11 cellular contexts compared by ENCODE assay signal in the genomic region with DNA sequence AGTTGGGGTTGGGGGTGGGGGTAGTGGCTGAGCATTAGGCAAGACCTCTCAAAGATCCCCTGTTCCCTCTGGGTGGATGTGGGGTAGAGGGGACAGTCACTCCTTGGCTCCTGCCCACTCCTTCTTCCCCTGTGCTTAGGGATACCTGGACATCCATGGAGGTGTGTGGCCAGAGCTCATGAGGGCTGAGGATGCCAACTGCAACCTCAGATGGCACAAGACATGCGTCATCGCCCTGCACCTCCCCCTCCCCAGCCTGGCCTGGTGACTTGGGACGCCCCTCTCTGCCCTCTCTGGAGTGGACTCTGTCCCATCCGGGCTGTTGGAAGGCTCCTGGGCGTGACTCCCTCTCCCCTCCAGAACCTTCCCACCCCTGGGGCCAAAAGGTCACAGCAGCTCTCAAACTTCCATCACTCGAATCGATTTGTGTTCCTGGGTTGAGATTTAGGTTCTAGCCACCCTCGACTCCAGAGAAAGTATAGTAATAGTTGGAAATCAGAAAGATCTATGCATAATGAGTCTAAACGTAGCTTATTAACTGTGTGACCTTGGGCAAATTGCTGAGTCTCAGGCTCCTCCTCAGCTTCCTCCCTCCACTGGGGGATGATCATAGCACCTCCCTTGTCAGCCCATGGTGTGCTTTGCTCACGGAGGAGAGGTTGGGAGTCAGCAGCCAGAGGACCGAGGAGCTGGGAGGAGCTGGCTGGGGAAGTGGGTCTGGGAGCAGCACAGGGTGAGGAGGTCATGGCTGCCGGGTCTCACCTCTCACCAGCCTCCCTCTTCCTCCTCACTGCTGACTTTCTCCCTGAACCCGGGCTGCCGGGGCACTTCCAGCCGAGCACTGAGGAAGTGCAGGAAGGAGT. TPM values are rescaled to one million over a fixed set of nuclear protein-coding genes. Genes with fewer than 3 reads are reported as not detected.
A peak's percentile ranks its signal among the peaks of the same experiment; 100 is the strongest.
DNase-seq lines count a peak whose midpoint lies in the region; ATAC-seq, FAIRE-seq and TF ChIP-seq lines count a peak whose summit lies in the region.
"Had no signal": no experiment of that assay in that cellular context is flagged by ENCODE, and none has a peak within 500 bp of the region (broad histone marks: within the 10 kb centered on the region; RNA-seq: fewer than 3 reads in every experiment).

No MANE protein-coding gene starts in this region.

- H3K4me2 ChIP-seq in HepG2 (ENCODE audit: low read depth, low read length): peak overlapping the region; percentile 18; the same call in 1 of the 2 replicates

- H3K4me1 Mint-ChIP-seq in activated naive CD4-positive, alpha-beta T cell treated with anti-CD3 and anti-CD28 coated beads for 36 hours (ENCODE audit: low read depth): peaks cover 75% of the 10 kb centered on the region
- H3K4me1 Mint-ChIP-seq in activated CD4-positive, alpha-beta memory T cell treated with anti-CD3 and anti-CD28 coated beads for 36 hours (ENCODE audit: low read depth): peaks cover 67% of the 10 kb centered on the region
- peaks cover 20% of the 10 kb centered on the region for H3K4me1 Mint-ChIP-seq in type B pancreatic cell (ENCODE audit: unreplicated experiment)

- H3K36me3 ChIP-seq in HepG2 (replicated peaks in 1 of 2; ENCODE audit: control insufficient read depth in 1 of 2, insufficient read depth in 2 of 2, low read length in 2 of 2) (no peaks in the 10 kb centered on the region), vagina (no peaks in the 10 kb centered on the region)
- H3K36me3 ChIP-seq: SJSA1 had no signal

- in situ Hi-C loops in HepG2 (cut with HindIII; ENCODE audit: extremely low pct_ligation_motif_present, low pct_unique_long_range_greater_than_20kb): no loop called here

- no peaks in the 10 kb centered on the region for H3K79me2 ChIP-seq in HepG2 (ENCODE audit: insufficient read depth, low read length)

- H3K4me3 Mint-ChIP-seq in activated naive CD4-positive, alpha-beta T cell treated with anti-CD3 and anti-CD28 coated beads for 36 hours: peak overlapping the region; percentile 63
- H3K4me3 Mint-ChIP-seq in activated CD4-positive, alpha-beta memory T cell treated with anti-CD3 and anti-CD28 coated beads for 36 hours: peak overlapping the region; percentile 89
- no peak overlapping the region for H3K4me3 Mint-ChIP-seq in type B pancreatic cell

- peaks cover 23% of the 10 kb centered on the region for H3K36me3 Mint-ChIP-seq in activated naive CD4-positive, alpha-beta T cell treated with anti-CD3 and anti-CD28 coated beads for 36 hours (ENCODE audit: low read depth)
- peaks cover 23% of the 10 kb centered on the region for H3K36me3 Mint-ChIP-seq in activated CD4-positive, alpha-beta memory T cell treated with anti-CD3 and anti-CD28 coated beads for 36 hours
- no peaks in the 10 kb centered on the region for H3K36me3 Mint-ChIP-seq in type B pancreatic cell

- TF ChIP-seq CTCF in HepG2 (CRISPR knock-in tag; IDR thresholded peaks at IDR 0.05): no peak
- TF ChIP-seq CTCF in vagina (IDR thresholded peaks at IDR 0.05): no peak
- TF ChIP-seq CTCF in type B pancreatic cell (conservative IDR thresholded peaks at IDR 0.05): no peak

- no peaks in the 10 kb centered on the region for H3K9me3 Mint-ChIP-seq in activated naive CD4-positive, alpha-beta T cell treated with anti-CD3 and anti-CD28 coated beads for 36 hours
- H3K9me3 Mint-ChIP-seq in activated CD4-positive, alpha-beta memory T cell treated with anti-CD3 and anti-CD28 coated beads for 36 hours: no peaks in the 10 kb centered on the region
- no peaks in the 10 kb centered on the region for H3K9me3 Mint-ChIP-seq in type B pancreatic cell

- no peak overlapping the region for H3K9ac ChIP-seq in HepG2 (ENCODE audit: insufficient read depth, low read depth, low read length)

- H3K27me3 ChIP-seq in HepG2 (ENCODE audit: control insufficient read depth in 1 of 2, insufficient read depth in 2 of 2, low read length in 2 of 2) (peaks cover 7 to 74% of the 10 kb centered on the region in 2 experiments), vagina (no peaks in the 10 kb centered on the region)
- H3K27me3 ChIP-seq: SJSA1 had no signal

- POLR2A ChIA-PET in activated CD4-positive, alpha-beta memory T cell treated with anti-CD3 and anti-CD28 coated beads for 36 hours (lab: Charles Lee): interaction anchor here (0.5 to 5.6 kb wide), 5 partner anchors 9 to 345 kb away, joined by 3 to 57 read pairs (median 3); a partner anchor contains a TSS
- POLR2A ChIA-PET in HepG2 (lab: Yijun Ruan, JAX): no interaction called here

- WGBS in HepG2 (ENCODE audit: low lambda C conversion rate): 2% methylated on average over 13 of the region's 15 CpGs

- peak overlapping the region; percentile 78 for H3K27ac Mint-ChIP-seq in activated naive CD4-positive, alpha-beta T cell treated with anti-CD3 and anti-CD28 coated beads for 36 hours
- H3K27ac Mint-ChIP-seq in activated CD4-positive, alpha-beta memory T cell treated with anti-CD3 and anti-CD28 coated beads for 36 hours: peak overlapping the region; percentile 97
- H3K27ac Mint-ChIP-seq in type B pancreatic cell: no peak overlapping the region

- no peaks in the 10 kb centered on the region for H3K27me3 Mint-ChIP-seq in activated naive CD4-positive, alpha-beta T cell treated with anti-CD3 and anti-CD28 coated beads for 36 hours (ENCODE audit: low read depth)
- no peaks in the 10 kb centered on the region for H3K27me3 Mint-ChIP-seq in activated CD4-positive, alpha-beta memory T cell treated with anti-CD3 and anti-CD28 coated beads for 36 hours
- H3K27me3 Mint-ChIP-seq in type B pancreatic cell: no peaks in the 10 kb centered on the region

- H3K4me3 ChIP-seq in HepG2 (replicated peaks in 1 of 3; ENCODE audit: insufficient read depth in 1 of 3, low read depth in 2 of 3, low read length in 3 of 3) (no peak overlapping the region), vagina (no peak overlapping the region)
- H3K4me3 ChIP-seq: SJSA1 had no signal

- H3K9me3 ChIP-seq in HepG2 (ENCODE audit: low read length): no peaks in the 10 kb centered on the region
- H3K9me3 ChIP-seq in vagina: no peaks in the 10 kb centered on the region
- H3K9me3 ChIP-seq: SJSA1 had no signal

- FAIRE-seq in HepG2 (lab: Jason Lieb, UNC): peak; percentile 4

- BruUV-seq in HepG2 (replicated peaks; lab: Mats Ljungman, UMichigan): no TSS peak

- H2AFZ ChIP-seq in HepG2 (ENCODE audit: low read length): no peak overlapping the region

- TF ChIP-seq POLR2A in HepG2 (IDR thresholded peaks at IDR 0.05; ENCODE audit: insufficient read depth in 1 of 2, low read depth in 2 of 2, low read length in 2 of 2) (no peak), vagina (IDR thresholded peaks at IDR 0.05) (no peak), GM18505 (IDR thresholded peaks at IDR 0.05; ENCODE audit: borderline replicate concordance, extremely low read depth, insufficient read depth, insufficient read length) (no peak)

- peak; percentile 9; the same call in 2 of the 3 replicates for ATAC-seq in HepG2
- ATAC-seq in GM18505 (IDR thresholded peaks at IDR 0.05; ENCODE audit: unreplicated experiment): no peak
- ATAC-seq in HG02973 (IDR thresholded peaks at IDR 0.05; ENCODE audit: unreplicated experiment): no peak

- no peaks in the 10 kb centered on the region for H4K20me1 ChIP-seq in HepG2 (ENCODE audit: insufficient read depth, low read length)

- CTCF ChIA-PET in activated naive CD4-positive, alpha-beta T cell treated with anti-CD3 and anti-CD28 coated beads for 36 hours (lab: Charles Lee): interaction anchor here (0.6 to 2.5 kb wide), 7 partner anchors 8 to 30 kb away, joined by 3 to 10 read pairs (median 3); no protein-coding TSS in a partner anchor
- CTCF ChIA-PET in activated CD4-positive, alpha-beta memory T cell treated with anti-CD3 and anti-CD28 coated beads for 36 hours (lab: Charles Lee): interaction anchor here (0.7 to 5.0 kb wide), 10 partner anchors 8 to 267 kb away, joined by 3 to 50 read pairs (median 5); a partner anchor contains a TSS
- CTCF ChIA-PET in HepG2 (lab: Yijun Ruan, JAX; ENCODE audit: low intra/inter-chr PET ratio, low total read pairs): no interaction called here

- H3K27ac ChIP-seq in HepG2 (ENCODE audit: extremely low read length, insufficient read depth, low read length): no peak overlapping the region
- peak overlapping the region; percentile 36 for H3K27ac ChIP-seq in vagina
- H3K27ac ChIP-seq: epithelial cell of prostate, SJSA1 had no signal

- TF ChIP-seq RAD21 in HepG2 (CRISPR knock-in tag; IDR thresholded peaks at IDR 0.05): no peak

- TF ChIP-seq EP300 in HepG2 (IDR thresholded peaks at IDR 0.05; ENCODE audit: low read depth in 2 of 2, low read length in 2 of 2) (no peak), HepG2 (CRISPR knock-in tag; IDR thresholded peaks at IDR 0.05; ENCODE audit: borderline replicate concordance) (no peak)

- intact Hi-C loops in activated naive CD4-positive, alpha-beta T cell treated with anti-CD3 and anti-CD28 coated beads for 36 hours (cut with micrococcal nuclease): loop anchor here (5.0 kb wide), 1 partner anchor 645 kb away; a partner anchor contains a TSS
- intact Hi-C loops in activated CD4-positive, alpha-beta memory T cell treated with anti-CD3 and anti-CD28 coated beads for 36 hours (cut with micrococcal nuclease): loop anchor here (5.0 to 10.0 kb wide), 2 partner anchors 650 to 722 kb away; a partner anchor contains a TSS
- intact Hi-C loops in HepG2 (cut with micrococcal nuclease; ENCODE audit: unreplicated experiment): no loop called here
- intact Hi-C loops in vagina (cut with DNase I): no loop called here

- peak; percentile 53 for DNase-seq in activated naive CD4-positive, alpha-beta T cell treated with anti-CD3 and anti-CD28 coated beads for 36 hours
- DNase-seq in activated naive CD4-positive, alpha-beta T cell treated with anti-CD3 and anti-CD28 coated beads, Interleukin-2, amount 50 U/mL, for 16 hours: no peak
- DNase-seq in activated CD4-positive, alpha-beta memory T cell treated with anti-CD3 and anti-CD28 coated beads for 36 hours: peak; percentile 65
- DNase-seq in HepG2 (ENCODE audit: low spot score) (no peak), vagina (ENCODE audit: extremely low spot score in 2 of 2) (no peak), type B pancreatic cell (ENCODE audit: extremely low spot score, unreplicated experiment) (no peak)
- DNase-seq: NCI-H2029 had no signal

- H3K4me1 ChIP-seq in HepG2 (ENCODE audit: insufficient read depth, low read length): peaks cover 25% of the 10 kb centered on the region
- H3K4me1 ChIP-seq in vagina: peaks cover 17% of the 10 kb centered on the region

RNA-seq across cellular contexts. Expression of a gene that starts 2.2 kb away (rescaled TPM):
- total RNA-seq in activated naive CD4-positive, alpha-beta T cell treated with anti-CD3 and anti-CD28 coated beads for 36 hours: 100 to 1,000 TPM; 112 to 119 TPM
- total RNA-seq in activated CD4-positive, alpha-beta memory T cell treated with anti-CD3 and anti-CD28 coated beads for 36 hours: 100 to 1,000 TPM; 197 to 199 TPM
- not detected in 2 replicates for total RNA-seq in HepG2 (2016; rRNA removed; fragmentation: Illumina TruSeq; extraction: Trizol)
- 0.18 TPM in 1 of 2 replicates, not detected in the other for total RNA-seq in HepG2 (2016; cell fraction: cytosol; rRNA removed; fragmentation: Illumina TruSeq; extraction: Trizol; ENCODE audit: low read depth)
- not detected in 2 replicates for total RNA-seq in HepG2 (2016; cell fraction: insoluble cytoplasmic fraction; rRNA removed; fragmentation: Illumina TruSeq; extraction: Trizol)
- not detected in 2 replicates for total RNA-seq in HepG2 (2016; cell fraction: membrane; rRNA removed; fragmentation: Illumina TruSeq; extraction: Trizol)
- not detected in 2 replicates for total RNA-seq in HepG2 (2016; cell fraction: nucleus; rRNA removed; fragmentation: Illumina TruSeq; extraction: Trizol)
- 0.05 TPM in 1 of 2 replicates, not detected in the other for polyA plus RNA-seq in HepG2 (2011; rRNA removed)
- polyA plus RNA-seq in HepG2 (2011; cell fraction: cytosol; rRNA removed): 0.12 and 0.15 TPM in 2 replicates
- 0.05 TPM in 1 of 2 replicates, not detected in the other for polyA plus RNA-seq in HepG2 (2011; cell fraction: nucleus; rRNA removed)
- polyA plus RNA-seq in HepG2 (2012): not detected in 2 replicates
- 0.06 and 0.08 TPM in 2 replicates for polyA plus RNA-seq in HepG2 (2016; cell fraction: cytosol; fragmentation: Illumina TruSeq; extraction: Trizol; ENCODE audit: low read depth)
- polyA plus RNA-seq in HepG2 (2016; cell fraction: insoluble cytoplasmic fraction; fragmentation: Illumina TruSeq; extraction: Trizol; ENCODE audit: low read depth): not detected in 2 replicates
- not detected in 2 replicates for polyA plus RNA-seq in HepG2 (2016; cell fraction: membrane; fragmentation: Illumina TruSeq; extraction: Trizol; ENCODE audit: low read depth)
- polyA plus RNA-seq in HepG2 (2016; cell fraction: nucleus; fragmentation: Illumina TruSeq; extraction: Trizol; ENCODE audit: insufficient read depth, low read depth): not detected in 2 replicates
- 0.12 and 1.5 TPM in 2 replicates for polyA minus RNA-seq in HepG2 (2011; rRNA and poly(A)+ RNA removed; ENCODE audit: low replicate concordance)
- polyA minus RNA-seq in HepG2 (2011; cell fraction: cytosol; rRNA and poly(A)+ RNA removed): not detected in 2 replicates
- polyA minus RNA-seq in HepG2 (2011; cell fraction: nucleus; rRNA and poly(A)+ RNA removed): not detected in 2 replicates
- 7.9 TPM for total RNA-seq in vagina
- total RNA-seq in type B pancreatic cell (ENCODE audit: low replicate concordance): 0.29 TPM in 1 of 2 replicates, not detected in the other
- total RNA-seq: SJSA1 had no signal

RNA-seq across cellular contexts. Expression of a gene that starts 18.1 kb away (rescaled TPM):
- 10 to 100 TPM; 28.1 to 30.6 TPM for total RNA-seq in activated naive CD4-positive, alpha-beta T cell treated with anti-CD3 and anti-CD28 coated beads for 36 hours
- total RNA-seq in activated CD4-positive, alpha-beta memory T cell treated with anti-CD3 and anti-CD28 coated beads for 36 hours: 10 to 100 TPM; 38.2 to 40.4 TPM
- total RNA-seq in HepG2 (2016; rRNA removed; fragmentation: Illumina TruSeq; extraction: Trizol) (2.2 and 2.7 TPM in 2 replicates), vagina (25.5 TPM), type B pancreatic cell (ENCODE audit: low replicate concordance) (58.6 and 69.1 TPM in 2 replicates)
- total RNA-seq in HepG2 (2016; cell fraction: cytosol; rRNA removed; fragmentation: Illumina TruSeq; extraction: Trizol; ENCODE audit: low read depth): 1.4 and 1.7 TPM in 2 replicates
- total RNA-seq in HepG2 (2016; cell fraction: insoluble cytoplasmic fraction; rRNA removed; fragmentation: Illumina TruSeq; extraction: Trizol): 2.3 and 3.0 TPM in 2 replicates
- 2.9 and 3.5 TPM in 2 replicates for total RNA-seq in HepG2 (2016; cell fraction: membrane; rRNA removed; fragmentation: Illumina TruSeq; extraction: Trizol)
- total RNA-seq in HepG2 (2016; cell fraction: nucleus; rRNA removed; fragmentation: Illumina TruSeq; extraction: Trizol): 1.8 and 1.9 TPM in 2 replicates
- polyA plus RNA-seq in HepG2 (2011; rRNA removed): 18.8 and 23.4 TPM in 2 replicates
- polyA plus RNA-seq in HepG2 (2011; cell fraction: cytosol; rRNA removed): 16.2 and 20.4 TPM in 2 replicates
- polyA plus RNA-seq in HepG2 (2011; cell fraction: nucleus; rRNA removed): 14.8 and 15.5 TPM in 2 replicates
- 3.9 and 8.1 TPM in 2 replicates for polyA plus RNA-seq in HepG2 (2012)
- 1.6 and 2.1 TPM in 2 replicates for polyA plus RNA-seq in HepG2 (2016; cell fraction: cytosol; fragmentation: Illumina TruSeq; extraction: Trizol; ENCODE audit: low read depth)
- polyA plus RNA-seq in HepG2 (2016; cell fraction: insoluble cytoplasmic fraction; fragmentation: Illumina TruSeq; extraction: Trizol; ENCODE audit: low read depth): 2.6 and 2.8 TPM in 2 replicates
- polyA plus RNA-seq in HepG2 (2016; cell fraction: membrane; fragmentation: Illumina TruSeq; extraction: Trizol; ENCODE audit: low read depth): 1.9 and 2.2 TPM in 2 replicates
- 4.0 and 9.1 TPM in 2 replicates for polyA plus RNA-seq in HepG2 (2016; cell fraction: nucleus; fragmentation: Illumina TruSeq; extraction: Trizol; ENCODE audit: insufficient read depth, low read depth)
- 7.2 and 18.3 TPM in 2 replicates for polyA minus RNA-seq in HepG2 (2011; rRNA and poly(A)+ RNA removed; ENCODE audit: low replicate concordance)
- 10.6 and 11.2 TPM in 2 replicates for polyA minus RNA-seq in HepG2 (2011; cell fraction: cytosol; rRNA and poly(A)+ RNA removed)
- 5.2 and 6.1 TPM in 2 replicates for polyA minus RNA-seq in HepG2 (2011; cell fraction: nucleus; rRNA and poly(A)+ RNA removed)

RNA-seq across cellular contexts. Expression of a gene that starts 30.9 kb away (rescaled TPM):
- total RNA-seq in activated naive CD4-positive, alpha-beta T cell treated with anti-CD3 and anti-CD28 coated beads for 36 hours: under 1 TPM; 0.19 to 0.22 TPM
- total RNA-seq in activated CD4-positive, alpha-beta memory T cell treated with anti-CD3 and anti-CD28 coated beads for 36 hours: under 1 TPM; 0.05 to 0.10 TPM
- not detected in 2 replicates for total RNA-seq in HepG2 (2016; rRNA removed; fragmentation: Illumina TruSeq; extraction: Trizol)
- total RNA-seq in HepG2 (2016; cell fraction: cytosol; rRNA removed; fragmentation: Illumina TruSeq; extraction: Trizol; ENCODE audit: low read depth): not detected in 2 replicates
- total RNA-seq in HepG2 (2016; cell fraction: insoluble cytoplasmic fraction; rRNA removed; fragmentation: Illumina TruSeq; extraction: Trizol): 0.04 TPM in 1 of 2 replicates, not detected in the other
- total RNA-seq in HepG2 (2016; cell fraction: membrane; rRNA removed; fragmentation: Illumina TruSeq; extraction: Trizol): not detected in 2 replicates
- not detected in 2 replicates for total RNA-seq in HepG2 (2016; cell fraction: nucleus; rRNA removed; fragmentation: Illumina TruSeq; extraction: Trizol)
- polyA plus RNA-seq in HepG2 (2011; rRNA removed): 0.04 and 0.07 TPM in 2 replicates
- polyA plus RNA-seq in HepG2 (2011; cell fraction: cytosol; rRNA removed): 0.03 and 0.05 TPM in 2 replicates
- 0.14 and 0.19 TPM in 2 replicates for polyA plus RNA-seq in HepG2 (2011; cell fraction: nucleus; rRNA removed)
- not detected in 2 replicates for polyA plus RNA-seq in HepG2 (2012)
- 0.03 TPM in 1 of 2 replicates, not detected in the other for polyA plus RNA-seq in HepG2 (2016; cell fraction: cytosol; fragmentation: Illumina TruSeq; extraction: Trizol; ENCODE audit: low read depth)
- not detected in 2 replicates for polyA plus RNA-seq in HepG2 (2016; cell fraction: insoluble cytoplasmic fraction; fragmentation: Illumina TruSeq; extraction: Trizol; ENCODE audit: low read depth)
- not detected in 2 replicates for polyA plus RNA-seq in HepG2 (2016; cell fraction: membrane; fragmentation: Illumina TruSeq; extraction: Trizol; ENCODE audit: low read depth)
- not detected in 2 replicates for polyA plus RNA-seq in HepG2 (2016; cell fraction: nucleus; fragmentation: Illumina TruSeq; extraction: Trizol; ENCODE audit: insufficient read depth, low read depth)
- polyA minus RNA-seq in HepG2 (2011; rRNA and poly(A)+ RNA removed; ENCODE audit: low replicate concordance): 0.12 TPM in 1 of 2 replicates, not detected in the other
- not detected in 2 replicates for polyA minus RNA-seq in HepG2 (2011; cell fraction: cytosol; rRNA and poly(A)+ RNA removed)
- polyA minus RNA-seq in HepG2 (2011; cell fraction: nucleus; rRNA and poly(A)+ RNA removed): not detected in 2 replicates
- total RNA-seq in vagina: 6.6 TPM
- total RNA-seq in type B pancreatic cell (ENCODE audit: low replicate concordance): 2.8 and 6.9 TPM in 2 replicates
- total RNA-seq: SJSA1 had no signal

RNA-seq across cellular contexts. Expression of a gene that starts 39.9 kb away (rescaled TPM):
- total RNA-seq in activated naive CD4-positive, alpha-beta T cell treated with anti-CD3 and anti-CD28 coated beads for 36 hours: not detected
- not detected for total RNA-seq in activated CD4-positive, alpha-beta memory T cell treated with anti-CD3 and anti-CD28 coated beads for 36 hours
- total RNA-seq in HepG2 (2016; rRNA removed; fragmentation: Illumina TruSeq; extraction: Trizol) (not detected in 2 replicates), vagina (0.25 TPM), type B pancreatic cell (ENCODE audit: low replicate concordance) (0.12 and 0.24 TPM in 2 replicates)
- total RNA-seq in HepG2 (2016; cell fraction: cytosol; rRNA removed; fragmentation: Illumina TruSeq; extraction: Trizol; ENCODE audit: low read depth): not detected in 2 replicates
- total RNA-seq in HepG2 (2016; cell fraction: insoluble cytoplasmic fraction; rRNA removed; fragmentation: Illumina TruSeq; extraction: Trizol): not detected in 2 replicates
- total RNA-seq in HepG2 (2016; cell fraction: membrane; rRNA removed; fragmentation: Illumina TruSeq; extraction: Trizol): not detected in 2 replicates
- not detected in 2 replicates for total RNA-seq in HepG2 (2016; cell fraction: nucleus; rRNA removed; fragmentation: Illumina TruSeq; extraction: Trizol)
- polyA plus RNA-seq in HepG2 (2011; rRNA removed): 0.12 and 0.13 TPM in 2 replicates
- 0.08 and 0.09 TPM in 2 replicates for polyA plus RNA-seq in HepG2 (2011; cell fraction: cytosol; rRNA removed)
- 0.19 and 0.21 TPM in 2 replicates for polyA plus RNA-seq in HepG2 (2011; cell fraction: nucleus; rRNA removed)
- 0.03 and 0.05 TPM in 2 replicates for polyA plus RNA-seq in HepG2 (2012)
- not detected in 2 replicates for polyA plus RNA-seq in HepG2 (2016; cell fraction: cytosol; fragmentation: Illumina TruSeq; extraction: Trizol; ENCODE audit: low read depth)
- not detected in 2 replicates for polyA plus RNA-seq in HepG2 (2016; cell fraction: insoluble cytoplasmic fraction; fragmentation: Illumina TruSeq; extraction: Trizol; ENCODE audit: low read depth)
- not detected in 2 replicates for polyA plus RNA-seq in HepG2 (2016; cell fraction: membrane; fragmentation: Illumina TruSeq; extraction: Trizol; ENCODE audit: low read depth)
- not detected in 2 replicates for polyA plus RNA-seq in HepG2 (2016; cell fraction: nucleus; fragmentation: Illumina TruSeq; extraction: Trizol; ENCODE audit: insufficient read depth, low read depth)
- polyA minus RNA-seq in HepG2 (2011; rRNA and poly(A)+ RNA removed; ENCODE audit: low replicate concordance): 0.20 and 0.21 TPM in 2 replicates
- not detected in 2 replicates for polyA minus RNA-seq in HepG2 (2011; cell fraction: cytosol; rRNA and poly(A)+ RNA removed)
- 0.12 TPM in 1 of 2 replicates, not detected in the other for polyA minus RNA-seq in HepG2 (2011; cell fraction: nucleus; rRNA and poly(A)+ RNA removed)

Comparison
In these comparisons a context has a peak if more than half of its experiments do, and no peak if none do; other contexts are left out.
1. DNase-seq: peak in activated naive CD4-positive, alpha-beta T cell treated with anti-CD3 and anti-CD28 coated beads for 36 hours (single experiment) and activated CD4-positive, alpha-beta memory T cell treated with anti-CD3 and anti-CD28 coated beads for 36 hours (single experiment); none in activated naive CD4-positive, alpha-beta T cell treated with anti-CD3 and anti-CD28 coated beads, Interleukin-2, amount 50 U/mL, for 16 hours (single experiment), HepG2 (single experiment), vagina (0 of 2) and type B pancreatic cell (single experiment).
2. RNA of a gene that starts 2.2 kb away (total RNA-seq): 197 to 199 TPM in activated CD4-positive, alpha-beta memory T cell treated with anti-CD3 and anti-CD28 coated beads for 36 hours and 112 to 119 TPM in activated naive CD4-positive, alpha-beta T cell treated with anti-CD3 and anti-CD28 coated beads for 36 hours; 7.9 TPM in vagina (single experiment), 0.29 TPM in type B pancreatic cell and 0.18 TPM in HepG2; every median in the first group is over 10 times any median in the second.
3. intact Hi-C loops: an anchor here in activated naive CD4-positive, alpha-beta T cell treated with anti-CD3 and anti-CD28 coated beads for 36 hours (5.0 kb wide) and activated CD4-positive, alpha-beta memory T cell treated with anti-CD3 and anti-CD28 coated beads for 36 hours (5.0 to 10.0 kb wide); none called in HepG2 and vagina.